In the genomic region with DNA sequence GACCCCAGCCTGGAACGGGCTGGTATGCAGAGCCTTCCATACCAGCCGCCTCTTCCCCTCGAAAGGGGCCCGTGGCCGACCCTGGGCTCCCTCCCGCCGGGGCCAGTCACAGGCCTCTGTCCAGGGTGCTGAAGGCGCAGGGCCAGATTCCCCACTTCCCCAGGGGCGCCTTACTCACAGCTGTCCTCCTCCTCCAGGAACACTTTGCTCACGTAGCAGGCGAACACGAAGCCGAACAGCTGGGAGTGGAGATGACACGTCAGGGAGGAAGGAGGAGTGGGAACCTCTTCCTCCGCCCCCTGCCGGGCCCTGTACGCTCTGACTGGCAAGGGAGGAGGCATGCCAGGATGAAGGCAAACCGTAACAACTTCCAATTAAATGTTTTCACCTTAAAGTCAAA, we compare ENCODE assay signal across 1 cellular context.
TF ChIP-seq lines count a peak whose summit lies in the region.

No MANE protein-coding gene starts in this region.

TF ChIP-seq in HepG2, 621 proteins besides CTCF, POLR2A, EP300 and RAD21 (continued from another document and continues in another):
- TF ChIP-seq, protein P1, sequence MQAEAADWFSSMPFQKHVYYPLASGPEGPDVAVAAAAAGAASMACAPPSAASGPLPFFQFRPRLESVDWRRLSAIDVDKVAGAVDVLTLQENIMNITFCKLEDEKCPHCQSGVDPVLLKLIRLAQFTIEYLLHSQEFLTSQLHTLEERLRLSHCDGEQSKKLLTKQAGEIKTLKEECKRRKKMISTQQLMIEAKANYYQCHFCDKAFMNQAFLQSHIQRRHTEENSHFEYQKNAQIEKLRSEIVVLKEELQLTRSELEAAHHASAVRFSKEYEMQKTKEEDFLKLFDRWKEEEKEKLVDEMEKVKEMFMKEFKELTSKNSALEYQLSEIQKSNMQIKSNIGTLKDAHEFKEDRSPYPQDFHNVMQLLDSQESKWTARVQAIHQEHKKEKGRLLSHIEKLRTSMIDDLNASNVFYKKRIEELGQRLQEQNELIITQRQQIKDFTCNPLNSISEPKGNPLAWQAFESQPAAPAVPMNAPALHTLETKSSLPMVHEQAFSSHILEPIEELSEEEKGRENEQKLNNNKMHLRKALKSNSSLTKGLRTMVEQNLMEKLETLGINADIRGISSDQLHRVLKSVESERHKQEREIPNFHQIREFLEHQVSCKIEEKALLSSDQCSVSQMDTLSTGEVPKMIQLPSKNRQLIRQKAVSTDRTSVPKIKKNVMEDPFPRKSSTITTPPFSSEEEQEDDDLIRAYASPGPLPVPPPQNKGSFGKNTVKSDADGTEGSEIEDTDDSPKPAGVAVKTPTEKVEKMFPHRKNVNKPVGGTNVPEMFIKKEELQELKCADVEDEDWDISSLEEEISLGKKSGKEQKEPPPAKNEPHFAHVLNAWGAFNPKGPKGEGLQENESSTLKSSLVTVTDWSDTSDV (CRISPR knock-in tag; IDR thresholded peaks at IDR 0.05) = no peak
- no peak for TF ChIP-seq ZNF496 (CRISPR knock-in tag; IDR thresholded peaks at IDR 0.05; ENCODE audit: insufficient replicate concordance)
- 0 out of 2 replicates have a peak, but pooled peaks have one; percentile 84 for TF ChIP-seq ZNF83 (CRISPR knock-in tag; IDR thresholded peaks at IDR 0.05; ENCODE audit: borderline replicate concordance)
- TF ChIP-seq, protein P2, sequence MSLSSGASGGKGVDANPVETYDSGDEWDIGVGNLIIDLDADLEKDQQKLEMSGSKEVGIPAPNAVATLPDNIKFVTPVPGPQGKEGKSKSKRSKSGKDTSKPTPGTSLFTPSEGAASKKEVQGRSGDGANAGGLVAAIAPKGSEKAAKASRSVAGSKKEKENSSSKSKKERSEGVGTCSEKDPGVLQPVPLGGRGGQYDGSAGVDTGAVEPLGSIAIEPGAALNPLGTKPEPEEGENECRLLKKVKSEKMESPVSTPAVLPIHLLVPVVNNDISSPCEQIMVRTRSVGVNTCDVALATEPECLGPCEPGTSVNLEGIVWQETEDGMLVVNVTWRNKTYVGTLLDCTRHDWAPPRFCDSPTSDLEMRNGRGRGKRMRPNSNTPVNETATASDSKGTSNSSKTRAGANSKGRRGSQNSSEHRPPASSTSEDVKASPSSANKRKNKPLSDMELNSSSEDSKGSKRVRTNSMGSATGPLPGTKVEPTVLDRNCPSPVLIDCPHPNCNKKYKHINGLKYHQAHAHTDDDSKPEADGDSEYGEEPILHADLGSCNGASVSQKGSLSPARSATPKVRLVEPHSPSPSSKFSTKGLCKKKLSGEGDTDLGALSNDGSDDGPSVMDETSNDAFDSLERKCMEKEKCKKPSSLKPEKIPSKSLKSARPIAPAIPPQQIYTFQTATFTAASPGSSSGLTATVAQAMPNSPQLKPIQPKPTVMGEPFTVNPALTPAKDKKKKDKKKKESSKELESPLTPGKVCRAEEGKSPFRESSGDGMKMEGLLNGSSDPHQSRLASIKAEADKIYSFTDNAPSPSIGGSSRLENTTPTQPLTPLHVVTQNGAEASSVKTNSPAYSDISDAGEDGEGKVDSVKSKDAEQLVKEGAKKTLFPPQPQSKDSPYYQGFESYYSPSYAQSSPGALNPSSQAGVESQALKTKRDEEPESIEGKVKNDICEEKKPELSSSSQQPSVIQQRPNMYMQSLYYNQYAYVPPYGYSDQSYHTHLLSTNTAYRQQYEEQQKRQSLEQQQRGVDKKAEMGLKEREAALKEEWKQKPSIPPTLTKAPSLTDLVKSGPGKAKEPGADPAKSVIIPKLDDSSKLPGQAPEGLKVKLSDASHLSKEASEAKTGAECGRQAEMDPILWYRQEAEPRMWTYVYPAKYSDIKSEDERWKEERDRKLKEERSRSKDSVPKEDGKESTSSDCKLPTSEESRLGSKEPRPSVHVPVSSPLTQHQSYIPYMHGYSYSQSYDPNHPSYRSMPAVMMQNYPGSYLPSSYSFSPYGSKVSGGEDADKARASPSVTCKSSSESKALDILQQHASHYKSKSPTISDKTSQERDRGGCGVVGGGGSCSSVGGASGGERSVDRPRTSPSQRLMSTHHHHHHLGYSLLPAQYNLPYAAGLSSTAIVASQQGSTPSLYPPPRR (CRISPR knock-in tag; IDR thresholded peaks at IDR 0.05; ENCODE audit: borderline replicate concordance) = no peak
- TF ChIP-seq THYN1 (CRISPR knock-in tag; IDR thresholded peaks at IDR 0.05; ENCODE audit: borderline replicate concordance, low read depth) = no peak
- peak; percentile 43; the same call in 1 of the 2 replicates for TF ChIP-seq JUNB (CRISPR knock-in tag; IDR thresholded peaks at IDR 0.05; ENCODE audit: borderline replicate concordance)
- TF ChIP-seq, protein P3, sequence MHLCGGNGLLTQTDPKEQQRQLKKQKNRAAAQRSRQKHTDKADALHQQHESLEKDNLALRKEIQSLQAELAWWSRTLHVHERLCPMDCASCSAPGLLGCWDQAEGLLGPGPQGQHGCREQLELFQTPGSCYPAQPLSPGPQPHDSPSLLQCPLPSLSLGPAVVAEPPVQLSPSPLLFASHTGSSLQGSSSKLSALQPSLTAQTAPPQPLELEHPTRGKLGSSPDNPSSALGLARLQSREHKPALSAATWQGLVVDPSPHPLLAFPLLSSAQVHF (CRISPR knock-in tag; IDR thresholded peaks at IDR 0.05) = 0 out of 2 replicates have a peak, but pooled peaks have one; percentile 70
- TF ChIP-seq MTF1 (CRISPR knock-in tag; IDR thresholded peaks at IDR 0.05) = peak; percentile 76; the same call in 1 of the 2 replicates
- TF ChIP-seq, protein P4, sequence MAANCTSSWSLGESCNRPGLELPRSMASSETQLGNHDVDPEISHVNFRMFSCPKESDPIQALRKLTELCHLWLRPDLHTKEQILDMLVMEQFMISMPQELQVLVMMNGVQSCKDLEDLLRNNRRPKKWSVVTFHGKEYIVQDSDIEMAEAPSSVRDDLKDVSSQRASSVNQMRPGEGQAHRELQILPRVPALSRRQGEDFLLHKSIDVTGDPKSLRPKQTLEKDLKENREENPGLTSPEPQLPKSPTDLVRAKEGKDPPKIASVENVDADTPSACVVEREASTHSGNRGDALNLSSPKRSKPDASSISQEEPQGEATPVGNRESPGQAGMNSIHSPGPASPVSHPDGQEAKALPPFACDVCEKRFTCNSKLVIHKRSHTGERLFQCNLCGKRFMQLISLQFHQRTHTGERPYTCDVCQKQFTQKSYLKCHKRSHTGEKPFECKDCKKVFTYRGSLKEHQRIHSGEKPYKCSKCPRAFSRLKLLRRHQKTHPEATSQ (CRISPR knock-in tag; IDR thresholded peaks at IDR 0.05; ENCODE audit: borderline replicate concordance) = no peak
- no peak for TF ChIP-seq GLI4 (CRISPR knock-in tag; IDR thresholded peaks at IDR 0.05; ENCODE audit: borderline replicate concordance)
- TF ChIP-seq, protein P5, sequence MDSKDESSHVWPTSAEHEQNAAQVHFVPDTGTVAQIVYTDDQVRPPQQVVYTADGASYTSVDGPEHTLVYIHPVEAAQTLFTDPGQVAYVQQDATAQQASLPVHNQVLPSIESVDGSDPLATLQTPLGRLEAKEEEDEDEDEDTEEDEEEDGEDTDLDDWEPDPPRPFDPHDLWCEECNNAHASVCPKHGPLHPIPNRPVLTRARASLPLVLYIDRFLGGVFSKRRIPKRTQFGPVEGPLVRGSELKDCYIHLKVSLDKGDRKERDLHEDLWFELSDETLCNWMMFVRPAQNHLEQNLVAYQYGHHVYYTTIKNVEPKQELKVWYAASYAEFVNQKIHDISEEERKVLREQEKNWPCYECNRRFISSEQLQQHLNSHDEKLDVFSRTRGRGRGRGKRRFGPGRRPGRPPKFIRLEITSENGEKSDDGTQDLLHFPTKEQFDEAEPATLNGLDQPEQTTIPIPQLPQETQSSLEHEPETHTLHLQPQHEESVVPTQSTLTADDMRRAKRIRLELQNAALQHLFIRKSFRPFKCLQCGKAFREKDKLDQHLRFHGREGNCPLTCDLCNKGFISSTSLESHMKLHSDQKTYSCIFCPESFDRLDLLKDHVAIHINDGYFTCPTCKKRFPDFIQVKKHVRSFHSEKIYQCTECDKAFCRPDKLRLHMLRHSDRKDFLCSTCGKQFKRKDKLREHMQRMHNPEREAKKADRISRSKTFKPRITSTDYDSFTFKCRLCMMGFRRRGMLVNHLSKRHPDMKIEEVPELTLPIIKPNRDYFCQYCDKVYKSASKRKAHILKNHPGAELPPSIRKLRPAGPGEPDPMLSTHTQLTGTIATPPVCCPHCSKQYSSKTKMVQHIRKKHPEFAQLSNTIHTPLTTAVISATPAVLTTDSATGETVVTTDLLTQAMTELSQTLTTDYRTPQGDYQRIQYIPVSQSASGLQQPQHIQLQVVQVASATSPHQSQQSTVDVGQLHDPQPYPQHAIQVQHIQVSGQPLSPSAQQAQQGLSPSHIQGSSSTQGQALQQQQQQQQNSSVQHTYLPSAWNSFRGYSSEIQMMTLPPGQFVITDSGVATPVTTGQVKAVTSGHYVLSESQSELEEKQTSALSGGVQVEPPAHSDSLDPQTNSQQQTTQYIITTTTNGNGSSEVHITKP (CRISPR knock-in tag; IDR thresholded peaks at IDR 0.05; ENCODE audit: low read depth) = no peak
- no peak for TF ChIP-seq NCOR1 (IDR thresholded peaks at IDR 0.05; ENCODE audit: borderline replicate concordance, low read length)
- TF ChIP-seq SNAPC2 (CRISPR knock-in tag; IDR thresholded peaks at IDR 0.05) = no peak
- TF ChIP-seq FOXO1 (CRISPR knock-in tag; IDR thresholded peaks at IDR 0.05) = peak; percentile 64
- TF ChIP-seq, protein P6, sequence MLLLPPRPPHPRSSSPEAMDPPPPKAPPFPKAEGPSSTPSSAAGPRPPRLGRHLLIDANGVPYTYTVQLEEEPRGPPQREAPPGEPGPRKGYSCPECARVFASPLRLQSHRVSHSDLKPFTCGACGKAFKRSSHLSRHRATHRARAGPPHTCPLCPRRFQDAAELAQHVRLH (CRISPR knock-in tag; IDR thresholded peaks at IDR 0.05; ENCODE audit: borderline replicate concordance, low read depth) = peak; percentile 87
- TF ChIP-seq PHB2 (IDR thresholded peaks at IDR 0.05; ENCODE audit: partially characterized antibody) = no peak
- no peak for TF ChIP-seq MTF2 (CRISPR knock-in tag; IDR thresholded peaks at IDR 0.05; ENCODE audit: borderline replicate concordance)
- TF ChIP-seq NCOA2 (CRISPR knock-in tag; IDR thresholded peaks at IDR 0.05) = peak; percentile 40; the same call in 1 of the 2 replicates
- TF ChIP-seq HOXA9 (CRISPR knock-in tag; IDR thresholded peaks at IDR 0.05; ENCODE audit: borderline replicate concordance) = peak; percentile 78; the same call in 1 of the 2 replicates
- TF ChIP-seq IRX3 (CRISPR knock-in tag; IDR thresholded peaks at IDR 0.05; ENCODE audit: borderline replicate concordance, low read depth) = no peak
- TF ChIP-seq, protein P7, sequence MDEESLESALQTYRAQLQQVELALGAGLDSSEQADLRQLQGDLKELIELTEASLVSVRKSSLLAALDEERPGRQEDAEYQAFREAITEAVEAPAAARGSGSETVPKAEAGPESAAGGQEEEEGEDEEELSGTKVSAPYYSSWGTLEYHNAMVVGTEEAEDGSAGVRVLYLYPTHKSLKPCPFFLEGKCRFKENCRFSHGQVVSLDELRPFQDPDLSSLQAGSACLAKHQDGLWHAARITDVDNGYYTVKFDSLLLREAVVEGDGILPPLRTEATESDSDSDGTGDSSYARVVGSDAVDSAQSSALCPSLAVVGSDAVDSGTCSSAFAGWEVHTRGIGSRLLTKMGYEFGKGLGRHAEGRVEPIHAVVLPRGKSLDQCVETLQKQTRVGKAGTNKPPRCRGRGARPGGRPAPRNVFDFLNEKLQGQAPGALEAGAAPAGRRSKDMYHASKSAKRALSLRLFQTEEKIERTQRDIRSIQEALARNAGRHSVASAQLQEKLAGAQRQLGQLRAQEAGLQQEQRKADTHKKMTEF (CRISPR knock-in tag; IDR thresholded peaks at IDR 0.05) = peak; percentile 65; the same call in 1 of the 2 replicates
- TF ChIP-seq ZNF775 (CRISPR knock-in tag; IDR thresholded peaks at IDR 0.05; ENCODE audit: borderline replicate concordance) = no peak
- no peak for TF ChIP-seq ZNF652 (CRISPR knock-in tag; IDR thresholded peaks at IDR 0.05; ENCODE audit: borderline replicate concordance, low read depth)
- no peak for TF ChIP-seq PHF21A (CRISPR knock-in tag; IDR thresholded peaks at IDR 0.05)
- TF ChIP-seq EEA1 (CRISPR knock-in tag; IDR thresholded peaks at IDR 0.05; ENCODE audit: borderline replicate concordance) = 0 out of 2 replicates have a peak, but pooled peaks have one; percentile 40
- TF ChIP-seq, protein P8, sequence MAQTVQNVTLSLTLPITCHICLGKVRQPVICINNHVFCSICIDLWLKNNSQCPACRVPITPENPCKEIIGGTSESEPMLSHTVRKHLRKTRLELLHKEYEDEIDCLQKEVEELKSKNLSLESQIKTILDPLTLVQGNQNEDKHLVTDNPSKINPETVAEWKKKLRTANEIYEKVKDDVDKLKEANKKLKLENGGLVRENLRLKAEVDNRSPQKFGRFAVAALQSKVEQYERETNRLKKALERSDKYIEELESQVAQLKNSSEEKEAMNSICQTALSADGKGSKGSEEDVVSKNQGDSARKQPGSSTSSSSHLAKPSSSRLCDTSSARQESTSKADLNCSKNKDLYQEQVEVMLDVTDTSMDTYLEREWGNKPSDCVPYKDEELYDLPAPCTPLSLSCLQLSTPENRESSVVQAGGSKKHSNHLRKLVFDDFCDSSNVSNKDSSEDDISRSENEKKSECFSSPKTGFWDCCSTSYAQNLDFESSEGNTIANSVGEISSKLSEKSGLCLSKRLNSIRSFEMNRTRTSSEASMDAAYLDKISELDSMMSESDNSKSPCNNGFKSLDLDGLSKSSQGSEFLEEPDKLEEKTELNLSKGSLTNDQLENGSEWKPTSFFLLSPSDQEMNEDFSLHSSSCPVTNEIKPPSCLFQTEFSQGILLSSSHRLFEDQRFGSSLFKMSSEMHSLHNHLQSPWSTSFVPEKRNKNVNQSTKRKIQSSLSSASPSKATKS (CRISPR knock-in tag; IDR thresholded peaks at IDR 0.05) = no peak
- no peak for TF ChIP-seq ZNF629 (CRISPR knock-in tag; conservative IDR thresholded peaks at IDR 0.05)
- TF ChIP-seq, protein P9, sequence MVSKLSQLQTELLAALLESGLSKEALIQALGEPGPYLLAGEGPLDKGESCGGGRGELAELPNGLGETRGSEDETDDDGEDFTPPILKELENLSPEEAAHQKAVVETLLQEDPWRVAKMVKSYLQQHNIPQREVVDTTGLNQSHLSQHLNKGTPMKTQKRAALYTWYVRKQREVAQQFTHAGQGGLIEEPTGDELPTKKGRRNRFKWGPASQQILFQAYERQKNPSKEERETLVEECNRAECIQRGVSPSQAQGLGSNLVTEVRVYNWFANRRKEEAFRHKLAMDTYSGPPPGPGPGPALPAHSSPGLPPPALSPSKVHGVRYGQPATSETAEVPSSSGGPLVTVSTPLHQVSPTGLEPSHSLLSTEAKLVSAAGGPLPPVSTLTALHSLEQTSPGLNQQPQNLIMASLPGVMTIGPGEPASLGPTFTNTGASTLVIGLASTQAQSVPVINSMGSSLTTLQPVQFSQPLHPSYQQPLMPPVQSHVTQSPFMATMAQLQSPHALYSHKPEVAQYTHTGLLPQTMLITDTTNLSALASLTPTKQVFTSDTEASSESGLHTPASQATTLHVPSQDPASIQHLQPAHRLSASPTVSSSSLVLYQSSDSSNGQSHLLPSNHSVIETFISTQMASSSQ (IDR thresholded peaks at IDR 0.05; ENCODE audit: low read depth) = no peak
- TF ChIP-seq, protein P9 (CRISPR knock-in tag; IDR thresholded peaks at IDR 0.05; ENCODE audit: borderline replicate concordance) = no peak
- TF ChIP-seq ELF3 (CRISPR knock-in tag; IDR thresholded peaks at IDR 0.05) = peak; percentile 61
